Comparison of ENCODE assay signal across 1 cellular context in the genomic region with DNA sequence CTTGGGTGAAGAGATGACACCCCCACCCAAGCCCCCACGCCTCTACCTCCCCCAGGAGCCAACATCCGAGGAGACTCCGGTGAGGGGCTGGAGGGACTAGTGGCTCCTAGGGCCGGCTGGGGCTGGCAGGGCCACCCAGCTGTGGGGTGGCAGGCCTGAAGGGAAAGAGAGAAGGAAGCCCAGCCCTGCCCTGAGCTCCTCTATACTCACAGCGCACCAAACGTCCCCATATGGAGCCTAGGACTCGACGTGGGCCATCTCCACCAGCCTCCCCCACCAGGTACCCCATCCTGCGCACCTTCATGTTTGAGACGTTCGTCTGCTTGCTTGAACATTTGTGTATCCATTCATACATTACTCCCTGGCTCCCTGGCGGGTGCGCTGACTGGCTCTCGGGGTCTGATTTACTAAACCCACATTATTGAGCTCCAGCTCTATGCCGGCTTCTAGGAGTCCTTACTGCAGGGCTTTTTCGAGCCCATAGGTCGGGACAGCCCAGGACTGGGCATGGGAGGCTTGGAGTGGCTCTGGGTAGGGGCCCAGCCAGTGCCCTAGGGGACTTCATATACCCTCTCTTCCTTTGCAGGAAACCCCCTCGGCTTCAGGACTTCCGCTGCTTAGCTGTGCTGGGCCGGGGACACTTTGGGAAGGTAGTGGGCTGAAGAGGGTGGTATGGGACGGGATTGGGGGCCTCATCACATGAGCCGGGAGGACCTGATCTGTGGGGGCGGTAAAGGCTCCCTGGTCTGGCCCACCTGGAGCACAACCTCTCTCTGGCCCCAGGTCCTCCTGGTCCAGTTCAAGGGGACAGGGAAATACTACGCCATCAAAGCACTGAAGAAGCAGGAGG.
TF ChIP-seq lines count a peak whose summit lies in the region.

No MANE protein-coding gene starts in this region.

TF ChIP-seq in A549, 52 proteins besides CTCF, POLR2A, EP300 and RAD21 (continued from another document):
- TF ChIP-seq RARB (CRISPR knock-in tag; IDR thresholded peaks at IDR 0.05) (no peak), SREBF2 (IDR thresholded peaks at IDR 0.05) (no peak), KDM5A (IDR thresholded peaks at IDR 0.05) (no peak), ZFP36 (IDR thresholded peaks at IDR 0.05; ENCODE audit: borderline replicate concordance, partially characterized antibody) (no peak), NPAS2 (CRISPR knock-in tag; IDR thresholded peaks at IDR 0.05; ENCODE audit: borderline replicate concordance) (no peak), POLR2AphosphoS2 (conservative IDR thresholded peaks at IDR 0.05; ENCODE audit: low read length) (no peak), HOXB13 (CRISPR knock-in tag; IDR thresholded peaks at IDR 0.05; ENCODE audit: low read depth) (no peak), ZNF302 (CRISPR knock-in tag; IDR thresholded peaks at IDR 0.05) (no peak), HEYL (CRISPR knock-in tag; IDR thresholded peaks at IDR 0.05) (no peak)
- TF ChIP-seq, protein P1, sequence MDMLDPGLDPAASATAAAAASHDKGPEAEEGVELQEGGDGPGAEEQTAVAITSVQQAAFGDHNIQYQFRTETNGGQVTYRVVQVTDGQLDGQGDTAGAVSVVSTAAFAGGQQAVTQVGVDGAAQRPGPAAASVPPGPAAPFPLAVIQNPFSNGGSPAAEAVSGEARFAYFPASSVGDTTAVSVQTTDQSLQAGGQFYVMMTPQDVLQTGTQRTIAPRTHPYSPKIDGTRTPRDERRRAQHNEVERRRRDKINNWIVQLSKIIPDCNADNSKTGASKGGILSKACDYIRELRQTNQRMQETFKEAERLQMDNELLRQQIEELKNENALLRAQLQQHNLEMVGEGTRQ (IDR thresholded peaks at IDR 0.05), result no peak
- TF ChIP-seq, protein P2, sequence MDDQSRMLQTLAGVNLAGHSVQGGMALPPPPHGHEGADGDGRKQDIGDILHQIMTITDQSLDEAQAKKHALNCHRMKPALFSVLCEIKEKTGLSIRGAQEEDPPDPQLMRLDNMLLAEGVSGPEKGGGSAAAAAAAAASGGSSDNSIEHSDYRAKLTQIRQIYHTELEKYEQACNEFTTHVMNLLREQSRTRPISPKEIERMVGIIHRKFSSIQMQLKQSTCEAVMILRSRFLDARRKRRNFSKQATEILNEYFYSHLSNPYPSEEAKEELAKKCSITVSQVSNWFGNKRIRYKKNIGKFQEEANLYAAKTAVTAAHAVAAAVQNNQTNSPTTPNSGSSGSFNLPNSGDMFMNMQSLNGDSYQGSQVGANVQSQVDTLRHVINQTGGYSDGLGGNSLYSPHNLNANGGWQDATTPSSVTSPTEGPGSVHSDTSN (IDR thresholded peaks at IDR 0.05), result no peak
